Comparison of ENCODE assay signal across 8 cellular contexts in genomic region chr5:170420809-170421412, GRCh38. TPM values are rescaled to one million over a fixed set of nuclear protein-coding genes. Genes with fewer than 3 reads are reported as not detected.
DNase-seq lines count a peak whose midpoint lies in the region; ATAC-seq and TF ChIP-seq lines count a peak whose summit lies in the region.

No MANE protein-coding gene starts in this region.

- no peak for ATAC-seq in HG02763 (IDR thresholded peaks at IDR 0.05; ENCODE audit: unreplicated experiment)

- H3K4me3 ChIP-seq in HEK293 (ENCODE audit: low read depth, low read length), result no peak overlapping the region

- H3K4me1 ChIP-seq in HEK293 (ENCODE audit: control insufficient read depth, insufficient read depth, low read length), result no peaks in the 10 kb centered on the region

- H3K27ac ChIP-seq in HEK293 (ENCODE audit: extremely low read depth, low read depth, low read length), result no peak overlapping the region

- in situ Hi-C loops in Caki2 (cut with HindIII; ENCODE audit: low pct_unique_long_range_greater_than_20kb, low sequenced_read_pairs), result no loop called here

- H3K9me3 ChIP-seq in HEK293 (ENCODE audit: control insufficient read depth, insufficient read depth, low read depth, low read length), result no peaks in the 10 kb centered on the region

- POLR2A ChIA-PET in HEK293 (lab: Yijun Ruan, JAX), result no interaction called here

- DNase-seq in Caki2 (ENCODE audit: low read depth) (peak; percentile 55), NCI-H345 (lab: John Stamatoyannopoulos, UW) (peak; percentile 79), cerebellum (ENCODE audit: low spot score) (peak; percentile 50), kidney tubule cell (ENCODE audit: low spot score) (peak; percentile 61)
- peak; percentile 45 for DNase-seq in activated CD4-positive, CD25-positive, alpha-beta regulatory T cell treated with anti-CD3 and anti-CD28 coated beads, Interleukin-2, amount 50 U/mL, for 72 hours
- DNase-seq in stimulated activated CD4-positive, alpha-beta T cell treated with anti-CD3 and anti-CD28 coated beads, Interleukin-4, amount 100 ng/mL, for 48 hours (ENCODE audit: low read depth in 2 of 2), result peak; percentile 32 to 37

- TF ChIP-seq CTCF in HEK293 (tag by site-specific recombination; IDR thresholded peaks at IDR 0.05), result peak; percentile 44; the same call in 1 of the 2 replicates

- no peaks in the 10 kb centered on the region for H3K36me3 ChIP-seq in HEK293 (ENCODE audit: control insufficient read depth in 2 of 2, insufficient read depth in 1 of 2, low read length in 2 of 2)

- CTCF ChIA-PET in HEK293 (lab: Yijun Ruan, JAX), result interaction anchor here (0.6 to 5.7 kb wide), 38 partner anchors 8 to 350 kb away, joined by 3 to 66 read pairs (median 4); no protein-coding TSS in a partner anchor

TF ChIP-seq in HEK293, 187 proteins besides CTCF, POLR2A, EP300 and RAD21:
- TF ChIP-seq PRDM10 (tag by site-specific recombination; IDR thresholded peaks at IDR 0.05) (no peak), ZNF654 (tag by site-specific recombination; IDR thresholded peaks at IDR 0.05; ENCODE audit: low read depth) (peak; percentile 53)

RNA-seq across cellular contexts. Expression of gene KCNMB1, which starts 31.7 kb away (rescaled TPM):
- total RNA-seq in Caki2 (2014; rRNA removed; shearing (Covaris generic); ENCODE audit: low replicate concordance), result 0.14 TPM in 1 of 2 replicates, not detected in the other
- total RNA-seq in cerebellum, result 0.09 TPM
